Comparison of ENCODE assay signal across 8 cellular contexts in the genomic region with DNA sequence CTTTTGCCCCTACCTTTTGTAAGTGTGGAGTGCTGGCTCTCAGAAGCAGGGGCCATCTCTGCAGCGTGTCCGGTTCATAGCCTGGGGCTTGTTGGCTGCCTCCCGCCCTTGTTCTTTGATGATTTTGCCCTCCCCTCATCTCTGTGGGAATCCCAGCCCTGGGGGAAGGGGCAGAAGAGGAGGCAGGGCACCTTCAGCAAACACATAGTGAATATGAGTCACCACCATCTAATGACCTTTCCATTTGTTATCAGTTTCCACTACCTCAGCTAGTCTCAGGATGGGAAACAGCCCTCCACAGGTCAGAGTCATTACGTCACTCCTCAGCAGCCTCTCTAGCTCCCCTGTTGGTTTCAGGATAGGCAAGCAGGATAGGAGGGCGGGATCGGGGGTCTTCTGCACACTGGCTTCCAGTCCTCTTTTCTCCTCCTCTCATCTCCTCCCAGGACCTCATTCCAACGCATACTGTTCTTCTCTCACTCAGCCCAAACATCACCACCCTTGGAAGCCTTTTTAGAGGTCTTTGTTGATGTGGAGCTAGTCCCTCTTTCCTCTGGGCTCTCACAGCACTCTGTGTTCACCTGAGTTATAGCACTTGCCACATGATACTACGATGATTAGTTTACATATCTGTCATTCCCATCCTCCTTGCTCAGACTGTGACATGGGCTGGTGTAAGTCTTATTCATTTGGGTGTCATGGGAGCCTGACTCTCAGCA. TPM values are rescaled to one million over a fixed set of nuclear protein-coding genes. Genes with fewer than 3 reads are reported as not detected.
A peak's percentile ranks its signal among the peaks of the same experiment; 100 is the strongest.
DNase-seq lines count a peak whose midpoint lies in the region; ATAC-seq, FAIRE-seq and TF ChIP-seq lines count a peak whose summit lies in the region.

No MANE protein-coding gene starts in this region.

- H3K27me3 Mint-ChIP-seq in WTC11 (ENCODE audit: low read depth): no peaks in the 10 kb centered on the region

- peak overlapping the region; percentile 42 for H3K27ac Mint-ChIP-seq in WTC11

- H3K4me1 ChIP-seq in HEK293 (ENCODE audit: control insufficient read depth, insufficient read depth, low read length): peaks cover 4% of the 10 kb centered on the region; the same call in 1 of the 2 replicates
- H3K4me1 ChIP-seq in iPS DF 6.9 (ENCODE audit: control insufficient read depth, insufficient read depth, low read length): no peaks in the 10 kb centered on the region

- TF ChIP-seq CTCF in HEK293 (tag by site-specific recombination; IDR thresholded peaks at IDR 0.05) (0 out of 2 replicates have a peak, but pooled peaks have one; percentile 47), WTC11 (IDR thresholded peaks at IDR 0.05) (no peak)

- H3K9me3 ChIP-seq in HEK293 (ENCODE audit: control insufficient read depth, insufficient read depth, low read depth, low read length) (no peaks in the 10 kb centered on the region), iPS DF 6.9 (ENCODE audit: control insufficient read depth, insufficient read depth, low read length) (no peaks in the 10 kb centered on the region)

- DNase-seq in ELF-1 (ENCODE audit: low read depth, low spot score) (peak; percentile 99), WTC11 (ENCODE audit: low spot score) (peak; percentile 53), iPS DF 6.9 (ENCODE audit: low read depth, low spot score) (peak; percentile 25), NOMO-1 (lab: John Stamatoyannopoulos, UW; ENCODE audit: unreplicated experiment in 2 of 2) (no peak), AML-193 (lab: John Stamatoyannopoulos, UW) (no peak), frontal cortex (ENCODE audit: low spot score in 2 of 2) (no peak)

- H3K4me1 Mint-ChIP-seq in WTC11: peaks cover 18% of the 10 kb centered on the region

- FAIRE-seq in frontal cortex (lab: Jason Lieb, UNC): no peak

- CTCF ChIA-PET in HEK293 (lab: Yijun Ruan, JAX): interaction anchor here (0.5 to 2.0 kb wide), 16 partner anchors 9 to 625 kb away, joined by 3 to 12 read pairs (median 4); a partner anchor contains a TSS
- CTCF ChIA-PET in WTC11 (lab: Charles Lee): interaction anchor here (0.6 to 1.7 kb wide), 18 partner anchors 9 to 439 kb away, joined by 3 to 12 read pairs (median 4); a partner anchor contains a TSS

- no peaks in the 10 kb centered on the region for H3K27me3 ChIP-seq in iPS DF 6.9 (ENCODE audit: control insufficient read depth, insufficient read depth, low read length)

- H3K36me3 Mint-ChIP-seq in WTC11: peaks cover 5% of the 10 kb centered on the region

- peaks cover 2% of the 10 kb centered on the region; the same call in 1 of the 2 replicates for H3K9me3 Mint-ChIP-seq in WTC11

- POLR2A ChIA-PET in HEK293 (lab: Yijun Ruan, JAX) (interaction anchor here (0.6 to 3.7 kb wide), 6 partner anchors 10 to 59 kb away, joined by 3 to 77 read pairs (median 4); a partner anchor contains a TSS), WTC11 (lab: Charles Lee) (interaction anchor here (0.8 to 1.1 kb wide), 2 partner anchors 14 to 16 kb away, joined by 4 to 6 read pairs; a partner anchor contains a TSS)

- H3K4me3 Mint-ChIP-seq in WTC11: no peak overlapping the region

- no CpG with 5 or more reads among the region's 8 CpGs for WGBS in iPS DF 6.9 (ENCODE audit: insufficient coverage, insufficient read length)

- H3K36me3 ChIP-seq in HEK293 (ENCODE audit: control insufficient read depth in 2 of 2, insufficient read depth in 1 of 2, low read length in 2 of 2) (peaks cover 0 to 17% of the 10 kb centered on the region in 2 experiments; a peak in 1 of 3 replicates), iPS DF 6.9 (ENCODE audit: control insufficient read depth, insufficient read depth, low read length) (no peaks in the 10 kb centered on the region)

- H3K27ac ChIP-seq in HEK293 (ENCODE audit: extremely low read depth, low read depth, low read length) (peak overlapping the region; percentile 36; the same call in 1 of the 2 replicates), iPS DF 6.9 (ENCODE audit: low read length) (no peak overlapping the region)

- H3K4me3 ChIP-seq in HEK293 (ENCODE audit: low read depth, low read length) (no peak overlapping the region), iPS DF 6.9 (ENCODE audit: low read length) (no peak overlapping the region)

- ATAC-seq in WTC11: peak; percentile 97
- ATAC-seq in HG03139 (IDR thresholded peaks at IDR 0.05; ENCODE audit: unreplicated experiment): no peak

TF ChIP-seq in HEK293, 187 proteins besides CTCF, POLR2A, EP300 and RAD21 (continues in another document):
- peak; percentile 95 for TF ChIP-seq BCL11A (tag by site-specific recombination; IDR thresholded peaks at IDR 0.05; ENCODE audit: low read depth)
- TF ChIP-seq, protein P1, sequence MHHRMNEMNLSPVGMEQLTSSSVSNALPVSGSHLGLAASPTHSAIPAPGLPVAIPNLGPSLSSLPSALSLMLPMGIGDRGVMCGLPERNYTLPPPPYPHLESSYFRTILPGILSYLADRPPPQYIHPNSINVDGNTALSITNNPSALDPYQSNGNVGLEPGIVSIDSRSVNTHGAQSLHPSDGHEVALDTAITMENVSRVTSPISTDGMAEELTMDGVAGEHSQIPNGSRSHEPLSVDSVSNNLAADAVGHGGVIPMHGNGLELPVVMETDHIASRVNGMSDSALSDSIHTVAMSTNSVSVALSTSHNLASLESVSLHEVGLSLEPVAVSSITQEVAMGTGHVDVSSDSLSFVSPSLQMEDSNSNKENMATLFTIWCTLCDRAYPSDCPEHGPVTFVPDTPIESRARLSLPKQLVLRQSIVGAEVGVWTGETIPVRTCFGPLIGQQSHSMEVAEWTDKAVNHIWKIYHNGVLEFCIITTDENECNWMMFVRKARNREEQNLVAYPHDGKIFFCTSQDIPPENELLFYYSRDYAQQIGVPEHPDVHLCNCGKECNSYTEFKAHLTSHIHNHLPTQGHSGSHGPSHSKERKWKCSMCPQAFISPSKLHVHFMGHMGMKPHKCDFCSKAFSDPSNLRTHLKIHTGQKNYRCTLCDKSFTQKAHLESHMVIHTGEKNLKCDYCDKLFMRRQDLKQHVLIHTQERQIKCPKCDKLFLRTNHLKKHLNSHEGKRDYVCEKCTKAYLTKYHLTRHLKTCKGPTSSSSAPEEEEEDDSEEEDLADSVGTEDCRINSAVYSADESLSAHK (tag by site-specific recombination; IDR thresholded peaks at IDR 0.05): peak; percentile 94
- TF ChIP-seq, protein P2, sequence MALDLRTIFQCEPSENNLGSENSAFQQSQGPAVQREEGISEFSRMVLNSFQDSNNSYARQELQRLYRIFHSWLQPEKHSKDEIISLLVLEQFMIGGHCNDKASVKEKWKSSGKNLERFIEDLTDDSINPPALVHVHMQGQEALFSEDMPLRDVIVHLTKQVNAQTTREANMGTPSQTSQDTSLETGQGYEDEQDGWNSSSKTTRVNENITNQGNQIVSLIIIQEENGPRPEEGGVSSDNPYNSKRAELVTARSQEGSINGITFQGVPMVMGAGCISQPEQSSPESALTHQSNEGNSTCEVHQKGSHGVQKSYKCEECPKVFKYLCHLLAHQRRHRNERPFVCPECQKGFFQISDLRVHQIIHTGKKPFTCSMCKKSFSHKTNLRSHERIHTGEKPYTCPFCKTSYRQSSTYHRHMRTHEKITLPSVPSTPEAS (tag by site-specific recombination; IDR thresholded peaks at IDR 0.05): no peak
- TF ChIP-seq ZFHX2 (tag by site-specific recombination; conservative IDR thresholded peaks at IDR 0.05): peak; percentile 65
- TF ChIP-seq ZNF621 (tag by site-specific recombination; IDR thresholded peaks at IDR 0.05): no peak
- TF ChIP-seq ZNF37A (tag by site-specific recombination; IDR thresholded peaks at IDR 0.05): no peak
- TF ChIP-seq ZBTB17 (tag by site-specific recombination; IDR thresholded peaks at IDR 0.05): peak; percentile 94
- peak; percentile 97 for TF ChIP-seq TCF7L2 (IDR thresholded peaks at IDR 0.05; ENCODE audit: borderline replicate concordance, low read depth, low read length)

TF ChIP-seq in WTC11, 78 proteins besides CTCF, POLR2A, EP300 and RAD21:
- no peak for TF ChIP-seq KAT7 (CRISPR knock-in tag; IDR thresholded peaks at IDR 0.05; ENCODE audit: borderline replicate concordance)
- TF ChIP-seq GABPB1 (CRISPR knock-in tag; IDR thresholded peaks at IDR 0.05): peak; percentile 66; the same call in 1 of the 2 replicates

RNA-seq across cellular contexts. Expression of a gene that starts 15.8 kb away (rescaled TPM):
- total RNA-seq in WTC11 (2021) (20.8 to 34.5 TPM (median 24.0 TPM) in 3 replicates), frontal cortex (6.1 TPM)

Comparison
In these comparisons a context has a peak if more than half of its experiments do, and no peak if none do; other contexts are left out.
1. DNase-seq: peak in ELF-1 (single experiment), WTC11 (single experiment) and iPS DF 6.9 (single experiment); none in NOMO-1 (0 of 2), AML-193 (0 of 2) and frontal cortex (0 of 2).